16 cellular contexts compared by ENCODE assay signal in the genomic region with DNA sequence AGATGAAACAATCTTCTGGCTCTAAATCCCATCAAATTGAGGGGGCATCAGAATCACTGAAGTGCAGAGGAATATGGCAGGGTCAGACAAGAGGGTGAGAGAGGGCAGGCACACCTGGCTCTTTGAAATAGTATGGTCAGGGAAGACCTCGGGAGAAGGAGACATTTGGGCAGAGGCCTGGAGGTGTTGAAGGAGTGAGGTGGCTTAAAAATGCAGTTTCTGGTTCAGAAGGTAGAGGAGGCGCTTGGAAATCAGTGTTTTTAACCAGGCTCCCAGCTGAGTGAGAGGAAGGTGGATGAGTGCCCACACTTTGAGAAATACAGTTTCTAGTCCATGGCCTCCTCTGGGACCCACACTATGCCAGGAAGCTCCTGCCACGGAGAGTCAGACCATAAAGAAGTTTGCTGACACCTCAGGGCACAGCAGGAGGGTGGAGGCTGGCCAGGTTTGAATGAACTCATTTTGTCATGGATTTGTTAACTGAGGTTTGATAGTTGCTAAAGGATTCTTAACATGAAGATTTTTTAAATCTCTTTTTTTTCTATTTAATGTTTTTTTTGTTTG. TPM values are rescaled to one million over a fixed set of nuclear protein-coding genes. Genes with fewer than 3 reads are reported as not detected.
DNase-seq lines count a peak whose midpoint lies in the region; ATAC-seq lines count a peak whose summit lies in the region.
"Had no signal": no experiment of that assay in that cellular context is flagged by ENCODE, and none has a peak within 500 bp of the region (broad histone marks: within the 10 kb centered on the region; RNA-seq: fewer than 3 reads in every experiment).

No MANE protein-coding gene starts in this region.

- ATAC-seq in left cardiac atrium (peak; percentile 7 to 46), HG03432 (IDR thresholded peaks at IDR 0.05; ENCODE audit: unreplicated experiment) (no peak)
- ATAC-seq: activated CD8-positive, alpha-beta T cell treated with anti-CD3 and anti-CD28 coated beads, Interleukin-2, amount 10 ng/mL, durations not matched to agents 7 days and 5 days; upper lobe of right lung had no signal

- H3K4me3 ChIP-seq in subcutaneous abdominal adipose tissue (ENCODE audit: low read depth in 1 of 5, low read length in 5 of 5): no peak overlapping the region
- H3K4me3 ChIP-seq: lung, upper lobe of right lung had no signal

- peaks cover 19 to 87% (median 67%) of the 10 kb centered on the region in 5 donors for H3K4me1 ChIP-seq in subcutaneous abdominal adipose tissue (ENCODE audit: control insufficient read depth in 5 of 5, insufficient read depth in 5 of 5, low read length in 5 of 5)

- H3K4me1 Mint-ChIP-seq in activated CD4-positive, alpha-beta T cell treated with anti-CD3 and anti-CD28 coated beads, Interleukin-2, amount 10 ng/mL, durations not matched to agents 24 days and 14 days: peaks cover 13% of the 10 kb centered on the region

- H3K9me3 ChIP-seq in subcutaneous abdominal adipose tissue (ENCODE audit: control insufficient read depth in 5 of 5, low read length in 5 of 5): no peaks in the 10 kb centered on the region
- H3K9me3 ChIP-seq: upper lobe of right lung had no signal

- no peaks in the 10 kb centered on the region for H3K9me3 Mint-ChIP-seq in activated CD4-positive, alpha-beta T cell treated with anti-CD3 and anti-CD28 coated beads, Interleukin-2, amount 10 ng/mL, durations not matched to agents 24 days and 14 days

- H3K27ac ChIP-seq in subcutaneous abdominal adipose tissue (ENCODE audit: low read depth, low read length): peak overlapping the region; percentile 64
- H3K27ac ChIP-seq: RWPE1, upper lobe of right lung had no signal

- peak overlapping the region in 1 of 5 donors; percentile 12 for H3K9ac ChIP-seq in subcutaneous abdominal adipose tissue (ENCODE audit: low read length in 5 of 5)

- H3K27ac Mint-ChIP-seq in activated CD4-positive, alpha-beta T cell treated with anti-CD3 and anti-CD28 coated beads, Interleukin-2, amount 10 ng/mL, durations not matched to agents 24 days and 14 days: peak overlapping the region; percentile 16
- H3K27ac Mint-ChIP-seq: activated CD8-positive, alpha-beta T cell treated with anti-CD3 and anti-CD28 coated beads, Interleukin-2, amount 10 ng/mL, durations not matched to agents 7 days and 5 days had no signal

- H3K27me3 ChIP-seq in subcutaneous abdominal adipose tissue (ENCODE audit: control insufficient read depth in 5 of 5, insufficient read depth in 4 of 5, low read length in 5 of 5): peaks cover 0 to 2% (median 0%) of the 10 kb centered on the region in 5 donors
- H3K27me3 ChIP-seq: upper lobe of right lung had no signal

- in situ Hi-C loops in SK-MEL-5 (cut with HindIII; ENCODE audit: low pct_unique_long_range_greater_than_20kb, low sequenced_read_pairs): no loop called here

- intact Hi-C loops in activated CD4-positive, alpha-beta T cell treated with anti-CD3 and anti-CD28 coated beads, Interleukin-2, amount 10 ng/mL, durations not matched to agents 24 days and 14 days (cut with micrococcal nuclease): no loop called here
- intact Hi-C loops in left cardiac atrium (cut with DNase I): no loop called here

- peaks cover 15% of the 10 kb centered on the region for H3K27me3 Mint-ChIP-seq in activated CD4-positive, alpha-beta T cell treated with anti-CD3 and anti-CD28 coated beads, Interleukin-2, amount 10 ng/mL, durations not matched to agents 24 days and 14 days

- no peaks in the 10 kb centered on the region for H3K36me3 Mint-ChIP-seq in activated CD4-positive, alpha-beta T cell treated with anti-CD3 and anti-CD28 coated beads, Interleukin-2, amount 10 ng/mL, durations not matched to agents 24 days and 14 days (ENCODE audit: low read depth)

- H3K36me3 ChIP-seq in subcutaneous abdominal adipose tissue (ENCODE audit: control insufficient read depth in 5 of 5, insufficient read depth in 5 of 5, low read length in 5 of 5): peaks cover 0 to 12% (median 8%) of the 10 kb centered on the region in 5 donors
- H3K36me3 ChIP-seq: upper lobe of right lung had no signal

- DNase-seq in activated CD4-positive, alpha-beta T cell treated with anti-CD3 and anti-CD28 coated beads, Interleukin-2, amount 10 ng/mL, durations not matched to agents 24 days and 14 days: no peak
- DNase-seq in activated CD4-positive, alpha-beta T cell treated with anti-CD3 and anti-CD28 coated beads for 48 hours: no peak
- DNase-seq in SK-MEL-5 (ENCODE audit: low read depth, low spot score): peak; percentile 31
- DNase-seq in left cardiac atrium: peak; percentile 39
- no peak for DNase-seq in HCEC 1CT
- DNase-seq in putamen (ENCODE audit: low spot score): no peak
- DNase-seq: activated CD8-positive, alpha-beta T cell treated with anti-CD3 and anti-CD28 coated beads, Interleukin-2, amount 10 ng/mL, durations not matched to agents 7 days and 5 days; activated gamma-delta T cell treated with Interleukin-2 at 50 U/mL for 16 hours; central memory CD4-positive, alpha-beta T cell; NCI-H1048; stimulated activated CD4-positive, alpha-beta T cell treated with anti-CD3 and anti-CD28 coated beads, Interleukin-12 subunit alpha, Interleukin-12 subunit beta, amount 100 ng/mL, for 4 hours; upper lobe of right lung had no signal

- H3K4me3 Mint-ChIP-seq in activated CD4-positive, alpha-beta T cell treated with anti-CD3 and anti-CD28 coated beads, Interleukin-2, amount 10 ng/mL, durations not matched to agents 24 days and 14 days: no peak overlapping the region
- H3K4me3 Mint-ChIP-seq: activated CD8-positive, alpha-beta T cell treated with anti-CD3 and anti-CD28 coated beads, Interleukin-2, amount 10 ng/mL, durations not matched to agents 7 days and 5 days had no signal

RNA-seq across cellular contexts. Expression of a gene that starts 20.1 kb away (rescaled TPM):
- 0.09 TPM in 2 replicates for total RNA-seq in activated CD4-positive, alpha-beta T cell treated with anti-CD3 and anti-CD28 coated beads, Interleukin-2, amount 10 ng/mL, durations not matched to agents 24 days and 14 days
- total RNA-seq in SK-MEL-5 (2014; rRNA removed; shearing (Covaris generic)): not detected in 2 replicates
- polyA plus RNA-seq in SK-MEL-5 (2015; cell fraction: cytosol; rRNA removed): not detected in 2 replicates
- not detected in 2 replicates for polyA plus RNA-seq in SK-MEL-5 (2015; cell fraction: nucleus; rRNA removed)
- 10 to 100 TPM; 29.4 to 42.1 TPM for total RNA-seq in left cardiac atrium

RNA-seq across cellular contexts. Expression of a gene that starts 59.4 kb away (rescaled TPM):
- total RNA-seq in activated CD4-positive, alpha-beta T cell treated with anti-CD3 and anti-CD28 coated beads, Interleukin-2, amount 10 ng/mL, durations not matched to agents 24 days and 14 days: 226 and 229 TPM in 2 replicates
- total RNA-seq in SK-MEL-5 (2014; rRNA removed; shearing (Covaris generic)): 287 and 310 TPM in 2 replicates
- polyA plus RNA-seq in SK-MEL-5 (2015; cell fraction: cytosol; rRNA removed): 107 and 117 TPM in 2 replicates
- polyA plus RNA-seq in SK-MEL-5 (2015; cell fraction: nucleus; rRNA removed): 34.6 and 44.4 TPM in 2 replicates
- 100 to 1,000 TPM; 172 to 187 TPM for total RNA-seq in left cardiac atrium

Comparison
In these comparisons a context has a peak if more than half of its experiments do, and no peak if none do; other contexts are left out.
1. DNase-seq: peak in SK-MEL-5 (single experiment) and left cardiac atrium (single experiment); none in activated CD4-positive, alpha-beta T cell treated with anti-CD3 and anti-CD28 coated beads, Interleukin-2, amount 10 ng/mL, durations not matched to agents 24 days and 14 days (single experiment), activated CD4-positive, alpha-beta T cell treated with anti-CD3 and anti-CD28 coated beads for 48 hours (single experiment), HCEC 1CT (single experiment) and putamen (single experiment).
2. RNA of a gene that starts 20.1 kb away (total RNA-seq): 29.4 to 42.1 TPM in left cardiac atrium; 0.09 TPM in activated CD4-positive, alpha-beta T cell treated with anti-CD3 and anti-CD28 coated beads, Interleukin-2, amount 10 ng/mL, durations not matched to agents 24 days and 14 days and not detected in SK-MEL-5; every median in the first group is over 10 times any median in the second.